ENCODE assay signal across 10 cellular contexts in the genomic region with DNA sequence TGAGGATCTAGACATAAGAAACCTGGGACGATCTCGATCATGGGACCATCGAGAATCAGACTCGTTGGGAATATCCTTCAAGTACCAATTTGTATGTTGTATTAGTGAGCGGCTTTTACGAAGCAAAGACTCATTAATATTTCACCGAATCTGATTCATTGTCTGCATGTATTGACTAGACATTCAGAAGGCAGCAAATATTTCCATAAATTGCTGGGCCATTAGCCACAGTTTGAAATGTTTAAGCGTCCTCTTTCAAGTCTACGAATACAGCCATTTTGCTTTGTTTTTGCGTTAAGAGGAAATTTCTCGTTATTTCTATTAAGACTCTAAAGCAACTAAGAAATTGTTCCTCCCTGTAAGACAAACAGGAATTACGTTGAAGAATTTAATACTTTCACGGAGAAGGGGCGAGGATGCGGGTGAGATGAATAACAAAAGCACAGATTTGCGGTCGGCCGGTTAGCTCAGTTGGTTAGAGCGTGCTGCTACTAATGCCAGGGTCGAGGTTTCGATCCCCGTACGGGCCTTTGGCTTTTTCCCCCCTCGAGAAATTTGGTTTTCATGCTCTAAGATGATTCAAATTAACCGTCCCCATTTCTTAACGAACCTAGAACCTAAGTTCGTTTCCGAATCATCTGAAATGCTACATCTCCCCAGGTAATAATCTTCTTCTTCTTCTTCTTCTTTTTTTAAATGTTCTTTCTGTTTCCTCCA. TPM values are rescaled to one million over a fixed set of nuclear protein-coding genes. Genes with fewer than 3 reads are reported as not detected.
A peak's percentile ranks its signal among the peaks of the same experiment; 100 is the strongest.
DNase-seq lines count a peak whose midpoint lies in the region; ATAC-seq, FAIRE-seq and TF ChIP-seq lines count a peak whose summit lies in the region.
"Had no signal": no experiment of that assay in that cellular context is flagged by ENCODE, and none has a peak within 500 bp of the region (broad histone marks: within the 10 kb centered on the region; RNA-seq: fewer than 3 reads in every experiment).

No MANE protein-coding gene starts in this region.

- peaks cover 10% of the 10 kb centered on the region for H3K36me3 Mint-ChIP-seq in activated CD4-positive, alpha-beta T cell treated with anti-CD3 and anti-CD28 coated beads, Interleukin-2, amount 10 ng/mL, durations not matched to agents 24 days and 14 days (ENCODE audit: low read depth)
- peaks cover 4% of the 10 kb centered on the region for H3K36me3 Mint-ChIP-seq in activated T-helper 2 cell treated with anti-CD3 and anti-CD28 coated beads, Interferon-gamma antibody, Interleukin-2, Interleukin-4, amounts not matched to agents 10 μg/mL and 5 μg/mL and 100 μg/mL, durations not matched to agents 14 hours and 24 hours and 36 hours (ENCODE audit: low read depth)

- peaks cover 70% of the 10 kb centered on the region for H3K27me3 Mint-ChIP-seq in activated CD4-positive, alpha-beta T cell treated with anti-CD3 and anti-CD28 coated beads, Interleukin-2, amount 10 ng/mL, durations not matched to agents 24 days and 14 days
- peaks cover 81% of the 10 kb centered on the region for H3K27me3 Mint-ChIP-seq in activated T-helper 2 cell treated with anti-CD3 and anti-CD28 coated beads, Interferon-gamma antibody, Interleukin-2, Interleukin-4, amounts not matched to agents 10 μg/mL and 5 μg/mL and 100 μg/mL, durations not matched to agents 14 hours and 24 hours and 36 hours (ENCODE audit: low read depth)

- DNase-seq in A673 (ENCODE audit: low spot score) (peak; percentile 69), H4 (ENCODE audit: low spot score) (peak; percentile 53), RCC 7860 (ENCODE audit: low spot score) (peak; percentile 59), fibroblast of the aortic adventitia (ENCODE audit: low read depth) (peak; percentile 48), sciatic nerve (ENCODE audit: low spot score) (no peak)
- DNase-seq in activated CD4-positive, alpha-beta T cell treated with anti-CD3 and anti-CD28 coated beads, Interleukin-2, amount 10 ng/mL, durations not matched to agents 24 days and 14 days = no peak
- no peak for DNase-seq in activated T-helper 2 cell treated with anti-CD3 and anti-CD28 coated beads, Interferon-gamma antibody, Interleukin-2, Interleukin-4, amounts not matched to agents 10 μg/mL and 5 μg/mL and 100 μg/mL, durations not matched to agents 14 hours and 24 hours and 36 hours (ENCODE audit: low spot score)
- no peak for DNase-seq in effector CD8-positive, alpha-beta T cell (lab: John Stamatoyannopoulos, UW)
- DNase-seq: activated naive CD4-positive, alpha-beta T cell treated with anti-CD3 and anti-CD28 coated beads, Interleukin-2, amount 50 U/mL, for 16 hours; kidney had no signal

- H3K4me3 Mint-ChIP-seq in activated CD4-positive, alpha-beta T cell treated with anti-CD3 and anti-CD28 coated beads, Interleukin-2, amount 10 ng/mL, durations not matched to agents 24 days and 14 days = no peak overlapping the region
- H3K4me3 Mint-ChIP-seq in activated T-helper 2 cell treated with anti-CD3 and anti-CD28 coated beads, Interferon-gamma antibody, Interleukin-2, Interleukin-4, amounts not matched to agents 10 μg/mL and 5 μg/mL and 100 μg/mL, durations not matched to agents 14 hours and 24 hours and 36 hours (ENCODE audit: low read depth) = no peak overlapping the region

- H3K27ac ChIP-seq in A673 (ENCODE audit: low read depth, low read length, poor library complexity, severe bottlenecking) = no peak overlapping the region

- H3K36me3 ChIP-seq in A673 (ENCODE audit: insufficient read depth, low read length, poor library complexity, severe bottlenecking) = no peaks in the 10 kb centered on the region

- H3K9me3 Mint-ChIP-seq in activated CD4-positive, alpha-beta T cell treated with anti-CD3 and anti-CD28 coated beads, Interleukin-2, amount 10 ng/mL, durations not matched to agents 24 days and 14 days = peaks cover 42% of the 10 kb centered on the region
- H3K9me3 Mint-ChIP-seq in activated T-helper 2 cell treated with anti-CD3 and anti-CD28 coated beads, Interferon-gamma antibody, Interleukin-2, Interleukin-4, amounts not matched to agents 10 μg/mL and 5 μg/mL and 100 μg/mL, durations not matched to agents 14 hours and 24 hours and 36 hours = peaks cover 36% of the 10 kb centered on the region

- intact Hi-C loops in A673 (cut with micrococcal nuclease; ENCODE audit: unreplicated experiment) (loop anchor here (10.0 kb wide), 1 partner anchor 311 kb away; no protein-coding TSS in a partner anchor), sciatic nerve (cut with DNase I) (no loop called here)
- intact Hi-C loops in activated CD4-positive, alpha-beta T cell treated with anti-CD3 and anti-CD28 coated beads, Interleukin-2, amount 10 ng/mL, durations not matched to agents 24 days and 14 days (cut with micrococcal nuclease) = loop anchor here (2.0 to 5.0 kb wide), 2 partner anchors 309 to 1443 kb away; no protein-coding TSS in a partner anchor
- intact Hi-C loops in activated T-helper 2 cell treated with anti-CD3 and anti-CD28 coated beads, Interferon-gamma antibody, Interleukin-2, Interleukin-4, amounts not matched to agents 10 μg/mL and 5 μg/mL and 100 μg/mL, durations not matched to agents 14 hours and 24 hours and 36 hours (cut with micrococcal nuclease) = loop anchor here (10.0 kb wide), 1 partner anchor 1481 kb away; no protein-coding TSS in a partner anchor

- peaks cover 10% of the 10 kb centered on the region for H3K4me1 ChIP-seq in A673 (ENCODE audit: insufficient read depth, low read length, poor library complexity, severe bottlenecking)

- CTCF ChIA-PET in A673 (lab: Charles Lee) = no interaction called here

- no peak for FAIRE-seq in RCC 7860 (lab: Jason Lieb, UNC)
- FAIRE-seq: kidney had no signal

- BruUV-seq in A673 (replicated peaks; lab: Mats Ljungman, UMichigan) = no TSS peak

- no peak for TF ChIP-seq CTCF in A673 (conservative IDR thresholded peaks at IDR 0.05; ENCODE audit: low read depth, low read length)
- TF ChIP-seq CTCF in fibroblast of the aortic adventitia (IDR thresholded peaks at IDR 0.05; ENCODE audit: insufficient read depth, low read length) = no peak

- POLR2A ChIA-PET in A673 (lab: Charles Lee; ENCODE audit: low non-redundant PET) = no interaction called here

- H3K9me3 ChIP-seq in A673 (ENCODE audit: low read depth, low read length, poor library complexity, severe bottlenecking) = no peaks in the 10 kb centered on the region

- H3K4me3 ChIP-seq in A673 (ENCODE audit: low read depth, low read length, poor library complexity, severe bottlenecking) (peak overlapping the region; percentile 18), fibroblast of the aortic adventitia (ENCODE audit: low read depth, low read length) (no peak overlapping the region)

- H3K27me3 ChIP-seq in A673 (replicated peaks; ENCODE audit: insufficient read depth, low read depth, low read length, poor library complexity) = no peaks in the 10 kb centered on the region

- no peak overlapping the region for H3K27ac Mint-ChIP-seq in activated CD4-positive, alpha-beta T cell treated with anti-CD3 and anti-CD28 coated beads, Interleukin-2, amount 10 ng/mL, durations not matched to agents 24 days and 14 days
- H3K27ac Mint-ChIP-seq in activated T-helper 2 cell treated with anti-CD3 and anti-CD28 coated beads, Interferon-gamma antibody, Interleukin-2, Interleukin-4, amounts not matched to agents 10 μg/mL and 5 μg/mL and 100 μg/mL, durations not matched to agents 14 hours and 24 hours and 36 hours = no peak overlapping the region

- H3K4me1 Mint-ChIP-seq in activated CD4-positive, alpha-beta T cell treated with anti-CD3 and anti-CD28 coated beads, Interleukin-2, amount 10 ng/mL, durations not matched to agents 24 days and 14 days = peaks cover 1% of the 10 kb centered on the region
- peaks cover 10% of the 10 kb centered on the region for H3K4me1 Mint-ChIP-seq in activated T-helper 2 cell treated with anti-CD3 and anti-CD28 coated beads, Interferon-gamma antibody, Interleukin-2, Interleukin-4, amounts not matched to agents 10 μg/mL and 5 μg/mL and 100 μg/mL, durations not matched to agents 14 hours and 24 hours and 36 hours (ENCODE audit: low read depth)

- no peak for ATAC-seq in sciatic nerve

RNA-seq across cellular contexts. Expression of gene POM121L2, which starts 18.5 kb away (rescaled TPM):
- not detected in 2 replicates for total RNA-seq in A673 (2021)
- not detected in 2 replicates for total RNA-seq in H4 (2014; rRNA removed; shearing (Covaris generic))
- not detected in 2 replicates for total RNA-seq in fibroblast of the aortic adventitia (ENCODE audit: low replicate concordance)
- total RNA-seq in activated CD4-positive, alpha-beta T cell treated with anti-CD3 and anti-CD28 coated beads, Interleukin-2, amount 10 ng/mL, durations not matched to agents 24 days and 14 days = not detected in 2 replicates
- not detected for total RNA-seq in sciatic nerve
- total RNA-seq in activated T-helper 2 cell treated with anti-CD3 and anti-CD28 coated beads, Interferon-gamma antibody, Interleukin-2, Interleukin-4, amounts not matched to agents 10 μg/mL and 5 μg/mL and 100 μg/mL, durations not matched to agents 14 hours and 24 hours and 36 hours = not detected in 2 replicates
- total RNA-seq: kidney had no signal

RNA-seq across cellular contexts. Expression of gene PRSS16, which starts 46.1 kb away (rescaled TPM):
- total RNA-seq in A673 (2021) (0.64 and 0.85 TPM in 2 replicates), fibroblast of the aortic adventitia (ENCODE audit: low replicate concordance) (not detected in 2 replicates), sciatic nerve (0.67 TPM)
- 3.4 and 5.2 TPM in 2 replicates for total RNA-seq in H4 (2014; rRNA removed; shearing (Covaris generic))
- 0.31 TPM in 1 of 2 replicates, not detected in the other for total RNA-seq in activated CD4-positive, alpha-beta T cell treated with anti-CD3 and anti-CD28 coated beads, Interleukin-2, amount 10 ng/mL, durations not matched to agents 24 days and 14 days
- 0.55 and 0.57 TPM in 2 replicates for total RNA-seq in activated T-helper 2 cell treated with anti-CD3 and anti-CD28 coated beads, Interferon-gamma antibody, Interleukin-2, Interleukin-4, amounts not matched to agents 10 μg/mL and 5 μg/mL and 100 μg/mL, durations not matched to agents 14 hours and 24 hours and 36 hours

Comparison
In these comparisons a context has a peak if more than half of its experiments do, and no peak if none do; other contexts are left out.
1. DNase-seq: peak in A673 (single experiment), H4 (single experiment), RCC 7860 (single experiment) and fibroblast of the aortic adventitia (single experiment); none in activated CD4-positive, alpha-beta T cell treated with anti-CD3 and anti-CD28 coated beads, Interleukin-2, amount 10 ng/mL, durations not matched to agents 24 days and 14 days (single experiment), sciatic nerve (single experiment), activated T-helper 2 cell treated with anti-CD3 and anti-CD28 coated beads, Interferon-gamma antibody, Interleukin-2, Interleukin-4, amounts not matched to agents 10 μg/mL and 5 μg/mL and 100 μg/mL, durations not matched to agents 14 hours and 24 hours and 36 hours (single experiment) and effector CD8-positive, alpha-beta T cell (single experiment).